1 cellular context compared by ENCODE assay signal in genomic region chr1:230107941-230108340, GRCh38.
TF ChIP-seq lines count a peak whose summit lies in the region.

No MANE protein-coding gene starts in this region.

TF ChIP-seq in GM23338, 12 proteins besides CTCF, POLR2A, EP300 and RAD21:
- TF ChIP-seq REST (IDR thresholded peaks at IDR 0.05; ENCODE audit: unreplicated experiment) (no peak), NANOG (IDR thresholded peaks at IDR 0.05; ENCODE audit: borderline replicate concordance) (no peak)
TF ChIP-seq in GM23338: peak in this region for 0.
